ENCODE assay signal across 8 cellular contexts in the genomic region with DNA sequence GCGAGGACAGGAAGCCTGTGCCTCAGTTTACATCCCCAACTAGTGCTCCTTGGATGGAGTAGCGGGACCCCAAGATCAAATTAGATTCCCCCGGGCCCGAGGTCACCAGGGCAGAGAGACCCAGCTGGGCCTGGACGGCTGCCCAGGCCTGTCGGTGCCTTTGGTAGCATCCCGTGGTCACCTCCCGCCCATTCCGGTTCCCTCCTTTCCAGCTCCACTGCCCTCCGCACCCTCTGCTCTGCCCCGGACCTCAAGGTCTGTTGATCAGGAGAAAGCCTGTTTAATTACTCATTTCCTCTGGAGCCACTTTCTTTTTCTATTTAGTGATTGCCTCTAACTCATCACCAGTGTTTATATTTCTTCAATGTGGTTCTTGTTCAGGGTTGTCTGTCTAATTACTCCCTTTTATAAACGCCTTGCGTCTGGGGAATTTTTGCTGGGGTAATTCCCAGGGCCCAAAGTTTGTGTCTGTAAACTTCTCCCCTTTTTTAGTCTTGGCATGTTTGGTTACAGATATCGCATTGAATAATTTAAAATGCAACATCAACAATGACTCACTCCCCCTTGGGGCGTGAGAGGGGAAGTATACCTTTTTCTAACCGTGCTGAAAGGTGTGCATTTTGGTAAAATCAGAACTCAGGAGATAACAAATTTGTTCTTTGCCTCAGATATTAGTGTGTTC.
DNase-seq lines count a peak whose midpoint lies in the region; ATAC-seq, FAIRE-seq and TF ChIP-seq lines count a peak whose summit lies in the region.

No MANE protein-coding gene starts in this region.

- H3K4me1 Mint-ChIP-seq in activated T-cell treated with anti-CD3 and anti-CD28 coated beads, Interleukin-2, amount 50 U/mL, for 24 hours (ENCODE audit: low read depth) = peaks cover 44% of the 10 kb centered on the region
- peaks cover 36% of the 10 kb centered on the region for H3K4me1 Mint-ChIP-seq in nephron

- DNase-seq in AG09319 (ENCODE audit: extremely low read depth, low read depth) (peak; percentile 81), MV-4-11 (lab: John Stamatoyannopoulos, UW) (peak; percentile 27), fibroblast of gingiva (ENCODE audit: low read depth) (peak; percentile 74), urothelium cell line (ENCODE audit: low spot score) (peak; percentile 62), SKM-1 (lab: John Stamatoyannopoulos, UW; ENCODE audit: unreplicated experiment) (no peak)
- peak; percentile 64 for DNase-seq in activated T-cell treated with anti-CD3 and anti-CD28 coated beads, Interleukin-2, amount 50 U/mL, for 24 hours

- peak overlapping the region; percentile 90 for H3K4me3 Mint-ChIP-seq in activated T-cell treated with anti-CD3 and anti-CD28 coated beads, Interleukin-2, amount 50 U/mL, for 24 hours
- peak overlapping the region; percentile 94 to 99 (median 98) for H3K4me3 Mint-ChIP-seq in nephron

- H3K27ac Mint-ChIP-seq in activated T-cell treated with anti-CD3 and anti-CD28 coated beads, Interleukin-2, amount 50 U/mL, for 24 hours = peak overlapping the region; percentile 97
- peak overlapping the region; percentile 98 to 99 (median 98) for H3K27ac Mint-ChIP-seq in nephron

- ATAC-seq in GM18868 (IDR thresholded peaks at IDR 0.05; ENCODE audit: unreplicated experiment) = peak; percentile 43

- peaks cover 2% of the 10 kb centered on the region for H3K9me3 Mint-ChIP-seq in activated T-cell treated with anti-CD3 and anti-CD28 coated beads, Interleukin-2, amount 50 U/mL, for 24 hours
- no peaks in the 10 kb centered on the region for H3K9me3 Mint-ChIP-seq in nephron

- peak; percentile 7 for TF ChIP-seq CTCF in AG09319 (IDR thresholded peaks at IDR 0.05; ENCODE audit: low read depth, low read length)
- TF ChIP-seq CTCF in nephron (IDR thresholded peaks at IDR 0.05; ENCODE audit: unreplicated experiment in 3 of 3) = peak in 2 of 3 experiments; percentile 18 to 32

- FAIRE-seq in urothelium cell line (lab: Jason Lieb, UNC) = peak; percentile 30

- peaks cover 37% of the 10 kb centered on the region for H3K36me3 Mint-ChIP-seq in activated T-cell treated with anti-CD3 and anti-CD28 coated beads, Interleukin-2, amount 50 U/mL, for 24 hours (ENCODE audit: low read depth)
- H3K36me3 Mint-ChIP-seq in nephron (ENCODE audit: low read depth) = peaks cover 8% of the 10 kb centered on the region

- no peaks in the 10 kb centered on the region for H3K27me3 Mint-ChIP-seq in activated T-cell treated with anti-CD3 and anti-CD28 coated beads, Interleukin-2, amount 50 U/mL, for 24 hours
- H3K27me3 Mint-ChIP-seq in nephron (ENCODE audit: low read depth) = peaks cover 4% of the 10 kb centered on the region
